1 cellular context compared by ENCODE assay signal in the genomic region with DNA sequence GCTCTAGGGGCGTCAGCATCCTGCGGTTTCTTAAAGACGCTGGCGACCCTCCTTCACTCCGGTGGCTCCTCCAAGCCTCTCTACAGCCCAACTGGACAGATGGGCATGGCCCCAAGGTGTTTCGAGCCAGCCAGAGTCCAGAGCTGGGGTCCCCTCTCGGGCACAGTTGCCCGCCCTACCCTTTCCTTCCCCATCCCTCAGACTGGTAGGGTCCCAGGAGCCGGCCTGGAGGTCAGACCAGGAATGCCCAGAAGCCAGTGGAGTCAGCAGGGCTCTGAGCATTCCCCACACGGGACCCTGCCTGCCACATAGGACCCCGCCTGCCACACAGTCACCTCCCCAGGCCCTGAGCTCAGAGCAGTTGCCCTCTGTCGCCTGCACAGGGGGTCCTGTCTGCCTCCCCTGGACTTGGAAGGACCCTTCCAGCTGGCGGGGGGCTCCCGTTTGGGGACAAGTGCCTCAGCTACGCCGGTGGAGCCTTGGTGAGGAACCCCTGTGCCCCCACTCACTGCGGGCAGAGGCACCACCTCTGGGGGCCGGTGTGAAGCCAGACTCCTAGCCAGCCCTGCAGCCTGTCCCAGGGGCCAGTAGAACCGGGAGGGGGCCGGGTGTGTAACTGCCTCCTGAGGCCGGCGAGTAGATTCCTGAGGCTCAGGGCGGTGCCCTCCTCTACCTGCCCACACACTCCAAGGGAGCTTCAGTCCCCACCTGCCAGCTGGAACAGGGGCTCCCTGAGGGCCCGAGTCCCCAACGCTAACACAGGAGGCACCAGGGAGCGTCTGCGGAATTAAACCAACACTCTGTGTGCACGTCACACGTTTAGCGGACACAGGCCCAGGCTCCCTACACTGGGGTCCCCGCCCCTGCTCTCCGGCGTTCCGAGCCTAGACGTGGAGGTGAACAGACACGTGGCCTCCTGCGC.
TF ChIP-seq lines count a peak whose summit lies in the region.

No MANE protein-coding gene starts in this region.

TF ChIP-seq in HepG2, 621 proteins besides CTCF, POLR2A, EP300 and RAD21 (continued from another document and continues in another):
- TF ChIP-seq, protein P1, sequence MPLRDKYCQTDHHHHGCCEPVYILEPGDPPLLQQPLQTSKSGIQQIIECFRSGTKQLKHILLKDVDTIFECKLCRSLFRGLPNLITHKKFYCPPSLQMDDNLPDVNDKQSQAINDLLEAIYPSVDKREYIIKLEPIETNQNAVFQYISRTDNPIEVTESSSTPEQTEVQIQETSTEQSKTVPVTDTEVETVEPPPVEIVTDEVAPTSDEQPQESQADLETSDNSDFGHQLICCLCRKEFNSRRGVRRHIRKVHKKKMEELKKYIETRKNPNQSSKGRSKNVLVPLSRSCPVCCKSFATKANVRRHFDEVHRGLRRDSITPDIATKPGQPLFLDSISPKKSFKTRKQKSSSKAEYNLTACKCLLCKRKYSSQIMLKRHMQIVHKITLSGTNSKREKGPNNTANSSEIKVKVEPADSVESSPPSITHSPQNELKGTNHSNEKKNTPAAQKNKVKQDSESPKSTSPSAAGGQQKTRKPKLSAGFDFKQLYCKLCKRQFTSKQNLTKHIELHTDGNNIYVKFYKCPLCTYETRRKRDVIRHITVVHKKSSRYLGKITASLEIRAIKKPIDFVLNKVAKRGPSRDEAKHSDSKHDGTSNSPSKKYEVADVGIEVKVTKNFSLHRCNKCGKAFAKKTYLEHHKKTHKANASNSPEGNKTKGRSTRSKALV (CRISPR knock-in tag; IDR thresholded peaks at IDR 0.05), result no peak
- TF ChIP-seq SIX1 (CRISPR knock-in tag; IDR thresholded peaks at IDR 0.05; ENCODE audit: borderline replicate concordance) (no peak), ZNF556 (CRISPR knock-in tag; IDR thresholded peaks at IDR 0.05; ENCODE audit: borderline replicate concordance) (0 out of 2 replicates have a peak, but pooled peaks have one; percentile 4), FOSL2 (CRISPR knock-in tag; IDR thresholded peaks at IDR 0.05) (no peak), RBFOX2 (IDR thresholded peaks at IDR 0.05; ENCODE audit: low read depth, low read length) (peak; percentile 52; the same call in 1 of the 2 replicates), KLF13 (CRISPR knock-in tag; IDR thresholded peaks at IDR 0.05) (0 out of 2 replicates have a peak, but pooled peaks have one; percentile 18), RXRB (CRISPR knock-in tag; IDR thresholded peaks at IDR 0.05; ENCODE audit: borderline replicate concordance) (no peak), ETV6 (CRISPR knock-in tag; conservative IDR thresholded peaks at IDR 0.05) (no peak; the same call in 1 of the 2 replicates), SAP130 (CRISPR knock-in tag; IDR thresholded peaks at IDR 0.05; ENCODE audit: low read depth) (peak; percentile 47), SP140L (CRISPR knock-in tag; IDR thresholded peaks at IDR 0.05; ENCODE audit: borderline replicate concordance) (no peak), ZNF619 (CRISPR knock-in tag; IDR thresholded peaks at IDR 0.05) (0 out of 2 replicates have a peak, but pooled peaks have one; percentile 22), GLI4 (CRISPR knock-in tag; IDR thresholded peaks at IDR 0.05; ENCODE audit: borderline replicate concordance) (no peak), JUND (CRISPR knock-in tag; IDR thresholded peaks at IDR 0.05) (no peak), ZNF350 (CRISPR knock-in tag; IDR thresholded peaks at IDR 0.05; ENCODE audit: borderline replicate concordance, low read depth) (peak; percentile 66; the same call in 1 of the 2 replicates), NR2F2 (IDR thresholded peaks at IDR 0.05; ENCODE audit: borderline replicate concordance, low read depth) (no peak), ZNF354B (CRISPR knock-in tag; IDR thresholded peaks at IDR 0.05) (no peak), HHEX (CRISPR knock-in tag; IDR thresholded peaks at IDR 0.05) (no peak), ZFX (CRISPR knock-in tag; IDR thresholded peaks at IDR 0.05; ENCODE audit: low read depth) (peak; percentile 58; the same call in 1 of the 2 replicates), MYC (CRISPR knock-in tag; IDR thresholded peaks at IDR 0.05; ENCODE audit: borderline replicate concordance) (peak; percentile 56; the same call in 1 of the 2 replicates), KDM2A (CRISPR knock-in tag; IDR thresholded peaks at IDR 0.05; ENCODE audit: borderline replicate concordance, low read depth) (0 out of 2 replicates have a peak, but pooled peaks have one; percentile 34), ZNF549 (CRISPR knock-in tag; IDR thresholded peaks at IDR 0.05) (no peak), ZNF12 (CRISPR knock-in tag; IDR thresholded peaks at IDR 0.05) (no peak), NONO (IDR thresholded peaks at IDR 0.05) (no peak), NONO (CRISPR knock-in tag; conservative IDR thresholded peaks at IDR 0.05) (no peak)
- TF ChIP-seq, protein P2, sequence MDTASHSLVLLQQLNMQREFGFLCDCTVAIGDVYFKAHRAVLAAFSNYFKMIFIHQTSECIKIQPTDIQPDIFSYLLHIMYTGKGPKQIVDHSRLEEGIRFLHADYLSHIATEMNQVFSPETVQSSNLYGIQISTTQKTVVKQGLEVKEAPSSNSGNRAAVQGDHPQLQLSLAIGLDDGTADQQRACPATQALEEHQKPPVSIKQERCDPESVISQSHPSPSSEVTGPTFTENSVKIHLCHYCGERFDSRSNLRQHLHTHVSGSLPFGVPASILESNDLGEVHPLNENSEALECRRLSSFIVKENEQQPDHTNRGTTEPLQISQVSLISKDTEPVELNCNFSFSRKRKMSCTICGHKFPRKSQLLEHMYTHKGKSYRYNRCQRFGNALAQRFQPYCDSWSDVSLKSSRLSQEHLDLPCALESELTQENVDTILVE (CRISPR knock-in tag; IDR thresholded peaks at IDR 0.05), result no peak
- TF ChIP-seq, protein P3, sequence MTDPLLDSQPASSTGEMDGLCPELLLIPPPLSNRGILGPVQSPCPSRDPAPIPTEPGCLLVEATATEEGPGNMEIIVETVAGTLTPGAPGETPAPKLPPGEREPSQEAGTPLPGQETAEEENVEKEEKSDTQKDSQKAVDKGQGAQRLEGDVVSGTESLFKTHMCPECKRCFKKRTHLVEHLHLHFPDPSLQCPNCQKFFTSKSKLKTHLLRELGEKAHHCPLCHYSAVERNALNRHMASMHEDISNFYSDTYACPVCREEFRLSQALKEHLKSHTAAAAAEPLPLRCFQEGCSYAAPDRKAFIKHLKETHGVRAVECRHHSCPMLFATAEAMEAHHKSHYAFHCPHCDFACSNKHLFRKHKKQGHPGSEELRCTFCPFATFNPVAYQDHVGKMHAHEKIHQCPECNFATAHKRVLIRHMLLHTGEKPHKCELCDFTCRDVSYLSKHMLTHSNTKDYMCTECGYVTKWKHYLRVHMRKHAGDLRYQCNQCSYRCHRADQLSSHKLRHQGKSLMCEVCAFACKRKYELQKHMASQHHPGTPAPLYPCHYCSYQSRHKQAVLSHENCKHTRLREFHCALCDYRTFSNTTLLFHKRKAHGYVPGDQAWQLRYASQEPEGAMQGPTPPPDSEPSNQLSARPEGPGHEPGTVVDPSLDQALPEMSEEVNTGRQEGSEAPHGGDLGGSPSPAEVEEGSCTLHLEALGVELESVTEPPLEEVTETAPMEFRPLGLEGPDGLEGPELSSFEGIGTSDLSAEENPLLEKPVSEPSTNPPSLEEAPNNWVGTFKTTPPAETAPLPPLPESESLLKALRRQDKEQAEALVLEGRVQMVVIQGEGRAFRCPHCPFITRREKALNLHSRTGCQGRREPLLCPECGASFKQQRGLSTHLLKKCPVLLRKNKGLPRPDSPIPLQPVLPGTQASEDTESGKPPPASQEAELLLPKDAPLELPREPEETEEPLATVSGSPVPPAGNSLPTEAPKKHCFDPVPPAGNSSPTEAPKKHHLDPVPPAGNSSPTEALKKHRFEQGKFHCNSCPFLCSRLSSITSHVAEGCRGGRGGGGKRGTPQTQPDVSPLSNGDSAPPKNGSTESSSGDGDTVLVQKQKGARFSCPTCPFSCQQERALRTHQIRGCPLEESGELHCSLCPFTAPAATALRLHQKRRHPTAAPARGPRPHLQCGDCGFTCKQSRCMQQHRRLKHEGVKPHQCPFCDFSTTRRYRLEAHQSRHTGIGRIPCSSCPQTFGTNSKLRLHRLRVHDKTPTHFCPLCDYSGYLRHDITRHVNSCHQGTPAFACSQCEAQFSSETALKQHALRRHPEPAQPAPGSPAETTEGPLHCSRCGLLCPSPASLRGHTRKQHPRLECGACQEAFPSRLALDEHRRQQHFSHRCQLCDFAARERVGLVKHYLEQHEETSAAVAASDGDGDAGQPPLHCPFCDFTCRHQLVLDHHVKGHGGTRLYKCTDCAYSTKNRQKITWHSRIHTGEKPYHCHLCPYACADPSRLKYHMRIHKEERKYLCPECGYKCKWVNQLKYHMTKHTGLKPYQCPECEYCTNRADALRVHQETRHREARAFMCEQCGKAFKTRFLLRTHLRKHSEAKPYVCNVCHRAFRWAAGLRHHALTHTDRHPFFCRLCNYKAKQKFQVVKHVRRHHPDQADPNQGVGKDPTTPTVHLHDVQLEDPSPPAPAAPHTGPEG (CRISPR knock-in tag; IDR thresholded peaks at IDR 0.05), result no peak
- TF ChIP-seq, protein P4, sequence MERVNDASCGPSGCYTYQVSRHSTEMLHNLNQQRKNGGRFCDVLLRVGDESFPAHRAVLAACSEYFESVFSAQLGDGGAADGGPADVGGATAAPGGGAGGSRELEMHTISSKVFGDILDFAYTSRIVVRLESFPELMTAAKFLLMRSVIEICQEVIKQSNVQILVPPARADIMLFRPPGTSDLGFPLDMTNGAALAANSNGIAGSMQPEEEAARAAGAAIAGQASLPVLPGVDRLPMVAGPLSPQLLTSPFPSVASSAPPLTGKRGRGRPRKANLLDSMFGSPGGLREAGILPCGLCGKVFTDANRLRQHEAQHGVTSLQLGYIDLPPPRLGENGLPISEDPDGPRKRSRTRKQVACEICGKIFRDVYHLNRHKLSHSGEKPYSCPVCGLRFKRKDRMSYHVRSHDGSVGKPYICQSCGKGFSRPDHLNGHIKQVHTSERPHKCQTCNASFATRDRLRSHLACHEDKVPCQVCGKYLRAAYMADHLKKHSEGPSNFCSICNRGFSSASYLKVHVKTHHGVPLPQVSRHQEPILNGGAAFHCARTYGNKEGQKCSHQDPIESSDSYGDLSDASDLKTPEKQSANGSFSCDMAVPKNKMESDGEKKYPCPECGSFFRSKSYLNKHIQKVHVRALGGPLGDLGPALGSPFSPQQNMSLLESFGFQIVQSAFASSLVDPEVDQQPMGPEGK (CRISPR knock-in tag; IDR thresholded peaks at IDR 0.05), result 0 out of 2 replicates have a peak, but pooled peaks have one; percentile 44
- TF ChIP-seq, protein P5, sequence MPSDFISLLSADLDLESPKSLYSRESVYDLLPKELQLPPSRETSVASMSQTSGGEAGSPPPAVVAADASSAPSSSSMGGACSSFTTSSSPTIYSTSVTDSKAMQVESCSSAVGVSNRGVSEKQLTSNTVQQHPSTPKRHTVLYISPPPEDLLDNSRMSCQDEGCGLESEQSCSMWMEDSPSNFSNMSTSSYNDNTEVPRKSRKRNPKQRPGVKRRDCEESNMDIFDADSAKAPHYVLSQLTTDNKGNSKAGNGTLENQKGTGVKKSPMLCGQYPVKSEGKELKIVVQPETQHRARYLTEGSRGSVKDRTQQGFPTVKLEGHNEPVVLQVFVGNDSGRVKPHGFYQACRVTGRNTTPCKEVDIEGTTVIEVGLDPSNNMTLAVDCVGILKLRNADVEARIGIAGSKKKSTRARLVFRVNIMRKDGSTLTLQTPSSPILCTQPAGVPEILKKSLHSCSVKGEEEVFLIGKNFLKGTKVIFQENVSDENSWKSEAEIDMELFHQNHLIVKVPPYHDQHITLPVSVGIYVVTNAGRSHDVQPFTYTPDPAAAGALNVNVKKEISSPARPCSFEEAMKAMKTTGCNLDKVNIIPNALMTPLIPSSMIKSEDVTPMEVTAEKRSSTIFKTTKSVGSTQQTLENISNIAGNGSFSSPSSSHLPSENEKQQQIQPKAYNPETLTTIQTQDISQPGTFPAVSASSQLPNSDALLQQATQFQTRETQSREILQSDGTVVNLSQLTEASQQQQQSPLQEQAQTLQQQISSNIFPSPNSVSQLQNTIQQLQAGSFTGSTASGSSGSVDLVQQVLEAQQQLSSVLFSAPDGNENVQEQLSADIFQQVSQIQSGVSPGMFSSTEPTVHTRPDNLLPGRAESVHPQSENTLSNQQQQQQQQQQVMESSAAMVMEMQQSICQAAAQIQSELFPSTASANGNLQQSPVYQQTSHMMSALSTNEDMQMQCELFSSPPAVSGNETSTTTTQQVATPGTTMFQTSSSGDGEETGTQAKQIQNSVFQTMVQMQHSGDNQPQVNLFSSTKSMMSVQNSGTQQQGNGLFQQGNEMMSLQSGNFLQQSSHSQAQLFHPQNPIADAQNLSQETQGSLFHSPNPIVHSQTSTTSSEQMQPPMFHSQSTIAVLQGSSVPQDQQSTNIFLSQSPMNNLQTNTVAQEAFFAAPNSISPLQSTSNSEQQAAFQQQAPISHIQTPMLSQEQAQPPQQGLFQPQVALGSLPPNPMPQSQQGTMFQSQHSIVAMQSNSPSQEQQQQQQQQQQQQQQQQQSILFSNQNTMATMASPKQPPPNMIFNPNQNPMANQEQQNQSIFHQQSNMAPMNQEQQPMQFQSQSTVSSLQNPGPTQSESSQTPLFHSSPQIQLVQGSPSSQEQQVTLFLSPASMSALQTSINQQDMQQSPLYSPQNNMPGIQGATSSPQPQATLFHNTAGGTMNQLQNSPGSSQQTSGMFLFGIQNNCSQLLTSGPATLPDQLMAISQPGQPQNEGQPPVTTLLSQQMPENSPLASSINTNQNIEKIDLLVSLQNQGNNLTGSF (CRISPR knock-in tag; IDR thresholded peaks at IDR 0.05), result no peak
- TF ChIP-seq, protein P6, sequence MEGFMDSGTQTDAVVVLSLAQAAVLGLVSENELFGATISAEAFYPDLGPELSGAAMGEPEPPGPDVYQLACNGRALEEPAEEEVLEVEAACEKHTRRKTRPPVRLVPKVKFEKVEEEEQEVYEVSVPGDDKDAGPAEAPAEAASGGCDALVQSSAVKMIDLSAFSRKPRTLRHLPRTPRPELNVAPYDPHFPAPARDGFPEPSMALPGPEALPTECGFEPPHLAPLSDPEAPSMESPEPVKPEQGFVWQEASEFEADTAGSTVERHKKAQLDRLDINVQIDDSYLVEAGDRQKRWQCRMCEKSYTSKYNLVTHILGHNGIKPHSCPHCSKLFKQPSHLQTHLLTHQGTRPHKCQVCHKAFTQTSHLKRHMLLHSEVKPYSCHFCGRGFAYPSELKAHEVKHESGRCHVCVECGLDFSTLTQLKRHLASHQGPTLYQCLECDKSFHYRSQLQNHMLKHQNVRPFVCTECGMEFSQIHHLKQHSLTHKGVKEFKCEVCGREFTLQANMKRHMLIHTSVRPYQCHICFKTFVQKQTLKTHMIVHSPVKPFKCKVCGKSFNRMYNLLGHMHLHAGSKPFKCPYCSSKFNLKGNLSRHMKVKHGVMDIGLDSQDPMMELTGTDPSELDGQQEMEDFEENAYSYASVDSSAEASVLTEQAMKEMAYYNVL (CRISPR knock-in tag; IDR thresholded peaks at IDR 0.05; ENCODE audit: borderline replicate concordance), result no peak
- TF ChIP-seq, protein P7, sequence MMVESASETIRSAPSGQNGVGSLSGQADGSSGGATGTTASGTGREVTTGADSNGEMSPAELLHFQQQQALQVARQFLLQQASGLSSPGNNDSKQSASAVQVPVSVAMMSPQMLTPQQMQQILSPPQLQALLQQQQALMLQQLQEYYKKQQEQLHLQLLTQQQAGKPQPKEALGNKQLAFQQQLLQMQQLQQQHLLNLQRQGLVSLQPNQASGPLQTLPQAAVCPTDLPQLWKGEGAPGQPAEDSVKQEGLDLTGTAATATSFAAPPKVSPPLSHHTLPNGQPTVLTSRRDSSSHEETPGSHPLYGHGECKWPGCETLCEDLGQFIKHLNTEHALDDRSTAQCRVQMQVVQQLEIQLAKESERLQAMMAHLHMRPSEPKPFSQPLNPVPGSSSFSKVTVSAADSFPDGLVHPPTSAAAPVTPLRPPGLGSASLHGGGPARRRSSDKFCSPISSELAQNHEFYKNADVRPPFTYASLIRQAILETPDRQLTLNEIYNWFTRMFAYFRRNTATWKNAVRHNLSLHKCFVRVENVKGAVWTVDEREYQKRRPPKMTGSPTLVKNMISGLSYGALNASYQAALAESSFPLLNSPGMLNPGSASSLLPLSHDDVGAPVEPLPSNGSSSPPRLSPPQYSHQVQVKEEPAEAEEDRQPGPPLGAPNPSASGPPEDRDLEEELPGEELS (CRISPR knock-in tag; IDR thresholded peaks at IDR 0.05), result no peak
- TF ChIP-seq, protein P8, sequence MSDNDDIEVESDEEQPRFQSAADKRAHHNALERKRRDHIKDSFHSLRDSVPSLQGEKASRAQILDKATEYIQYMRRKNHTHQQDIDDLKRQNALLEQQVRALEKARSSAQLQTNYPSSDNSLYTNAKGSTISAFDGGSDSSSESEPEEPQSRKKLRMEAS (IDR thresholded peaks at IDR 0.05), result peak; percentile 46; the same call in 1 of the 2 replicates
